Comparison of ENCODE assay signal across 1 cellular context in genomic region chr5:124658867-124659557, GRCh38.
TF ChIP-seq lines count a peak whose summit lies in the region.

No MANE protein-coding gene starts in this region.

TF ChIP-seq in HEK293, 187 proteins besides CTCF, POLR2A, EP300 and RAD21 (continued from another document):
- TF ChIP-seq ZNF274 (IDR thresholded peaks at IDR 0.05; ENCODE audit: low read length) (no peak), ZNF274 (tag by site-specific recombination; IDR thresholded peaks at IDR 0.05; ENCODE audit: borderline replicate concordance) (no peak), ZNF513 (tag by site-specific recombination; IDR thresholded peaks at IDR 0.05) (no peak), PRDM1 (tag by site-specific recombination; IDR thresholded peaks at IDR 0.05) (peak; percentile 61; the same call in 1 of the 2 replicates), ZNF707 (tag by site-specific recombination; IDR thresholded peaks at IDR 0.05) (no peak), ZBTB8A (tag by site-specific recombination; IDR thresholded peaks at IDR 0.05) (0 out of 2 replicates have a peak, but pooled peaks have one; percentile 21), ZNF48 (tag by site-specific recombination; IDR thresholded peaks at IDR 0.05) (no peak), PATZ1 (tag by site-specific recombination; IDR thresholded peaks at IDR 0.05) (no peak), ZBTB20 (tag by site-specific recombination; IDR thresholded peaks at IDR 0.05) (no peak), ZNF561 (tag by site-specific recombination; IDR thresholded peaks at IDR 0.05; ENCODE audit: borderline replicate concordance) (no peak), OSR2 (tag by site-specific recombination; IDR thresholded peaks at IDR 0.05) (peak; percentile 36; the same call in 1 of the 2 replicates), ZNF112 (tag by site-specific recombination; IDR thresholded peaks at IDR 0.05) (no peak), ZNF544 (tag by site-specific recombination; IDR thresholded peaks at IDR 0.05) (no peak), ZNF394 (tag by site-specific recombination; IDR thresholded peaks at IDR 0.05; ENCODE audit: borderline replicate concordance) (no peak), ZNF280C (tag by site-specific recombination; IDR thresholded peaks at IDR 0.05) (no peak), PRDM10 (tag by site-specific recombination; IDR thresholded peaks at IDR 0.05) (no peak), ZNF596 (tag by site-specific recombination; IDR thresholded peaks at IDR 0.05) (no peak), ZNF404 (tag by site-specific recombination; IDR thresholded peaks at IDR 0.05) (no peak), ZBTB1 (tag by site-specific recombination; IDR thresholded peaks at IDR 0.05) (no peak), ZBTB6 (tag by site-specific recombination; IDR thresholded peaks at IDR 0.05) (no peak), ZNF785 (tag by site-specific recombination; IDR thresholded peaks at IDR 0.05) (no peak), ZNF223 (tag by site-specific recombination; IDR thresholded peaks at IDR 0.05) (peak; percentile 70), ZNF660 (tag by site-specific recombination; IDR thresholded peaks at IDR 0.05) (no peak), ZNF292 (tag by site-specific recombination; IDR thresholded peaks at IDR 0.05; ENCODE audit: borderline replicate concordance, low read depth) (no peak), ZSCAN18 (tag by site-specific recombination; IDR thresholded peaks at IDR 0.05) (no peak), ZNF140 (tag by site-specific recombination; IDR thresholded peaks at IDR 0.05) (no peak), ZNF350 (tag by site-specific recombination; IDR thresholded peaks at IDR 0.05) (no peak), ZNF26 (tag by site-specific recombination; IDR thresholded peaks at IDR 0.05) (no peak), ZNF366 (tag by site-specific recombination; conservative IDR thresholded peaks at IDR 0.05) (peak; percentile 26; the same call in 1 of the 2 replicates), ZNF239 (tag by site-specific recombination; IDR thresholded peaks at IDR 0.05) (no peak), PRDM4 (tag by site-specific recombination; IDR thresholded peaks at IDR 0.05) (peak; percentile 62)
